8 cellular contexts compared by ENCODE assay signal in the genomic region with DNA sequence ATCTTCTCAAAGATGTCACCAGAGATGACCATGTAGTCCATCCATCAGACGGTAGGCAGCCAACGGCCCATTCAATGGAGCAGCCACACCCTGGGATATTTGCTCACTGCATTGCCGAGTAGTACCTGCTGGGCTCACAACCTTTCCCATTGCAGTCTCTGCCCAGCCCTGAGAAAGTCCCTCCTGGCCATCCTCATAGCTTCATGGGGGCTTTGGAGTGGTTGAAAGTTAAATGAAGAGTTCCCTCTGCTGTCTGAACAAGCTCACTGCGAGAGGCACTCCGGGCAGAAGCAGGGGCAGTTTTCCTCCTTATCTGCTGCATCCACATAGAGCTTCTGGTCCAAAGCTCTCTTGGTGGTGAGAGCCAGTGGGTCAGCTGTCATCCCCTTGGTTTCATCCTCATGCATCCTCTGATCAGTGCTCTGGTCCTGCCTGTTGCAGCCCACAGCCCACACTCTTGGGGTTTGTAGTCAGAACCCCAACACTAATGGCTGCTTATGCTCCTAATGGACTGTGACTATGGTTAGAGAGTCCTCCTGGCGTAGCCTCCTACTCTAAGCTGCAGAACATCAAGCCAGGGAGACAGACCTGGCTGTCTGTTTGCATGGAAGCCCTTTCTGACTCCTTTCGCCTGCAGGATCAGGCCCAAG. TPM values are rescaled to one million over a fixed set of nuclear protein-coding genes. Genes with fewer than 3 reads are reported as not detected.
DNase-seq lines count a peak whose midpoint lies in the region; ATAC-seq and TF ChIP-seq lines count a peak whose summit lies in the region.

No MANE protein-coding gene starts in this region.

- H3K4me3 ChIP-seq in heart right ventricle, result no peak overlapping the region
- no peak overlapping the region for H3K4me3 ChIP-seq in gastroesophageal sphincter
- H3K4me3 ChIP-seq in spleen, result no peak overlapping the region

- TF ChIP-seq EP300 in gastroesophageal sphincter (IDR thresholded peaks at IDR 0.05), result no peak

- WGBS in heart right ventricle, 2 donors, result 41 to 51% methylated on average over 7 of the region's 7 CpGs
- 78 to 92% methylated on average over 2 to 3 of the region's 7 CpGs for WGBS in gastroesophageal sphincter (ENCODE audit: low coverage in 1 of 2), 2 donors
- WGBS in spleen, 5 donors, result 71 to 78% (median 73%) methylated on average over 7 of the region's 7 CpGs

- intact Hi-C loops in heart right ventricle (cut with DNase I), result loop anchor here in 5 of 10 donors (5.0 to 10.0 kb wide), 5 partner anchors 170 to 502 kb away; partner anchors contain the start of gene TEX48 (in 2 of the 5)
- intact Hi-C loops in left ventricle myocardium superior (cut with micrococcal nuclease), result no loop called here
- intact Hi-C loops in spleen (cut with DNase I; ENCODE audit: low total_unique reads), result loop anchor here (5.0 kb wide), 1 partner anchor 165 kb away; no protein-coding TSS in a partner anchor

- H3K27ac ChIP-seq in heart right ventricle (peak overlapping the region in 1 of 10 donors; percentile 29), gastroesophageal sphincter (no peak overlapping the region), spleen (peak overlapping the region in 4 of 8 donors; percentile 53 to 76 (median 66))

- TF ChIP-seq CTCF in heart right ventricle (IDR thresholded peaks at IDR 0.05), result peak in 7 of 9 donors; percentile 18 to 65 (median 42)
- TF ChIP-seq CTCF in gastroesophageal sphincter (IDR thresholded peaks at IDR 0.05), result peak in 3 of 4 experiments; percentile 7 to 41 (median 15)
- TF ChIP-seq CTCF in spleen (IDR thresholded peaks at IDR 0.05 in 8 of 11, conservative IDR thresholded peaks at IDR 0.05 in 3 of 11), result peak; percentile 33 to 80 (median 61)

- DNase-seq in heart right ventricle (no peak), left ventricle myocardium superior (no peak), NCI-H1092 treated with DMSO at 0.1 percent for 48 hours (lab: John Stamatoyannopoulos, UW) (peak; percentile 64), UCSD-AML1 (lab: John Stamatoyannopoulos, UW; ENCODE audit: unreplicated experiment) (peak; percentile 36), spleen (no peak), NCI-H446 (lab: John Stamatoyannopoulos, UW) (no peak)

- H3K27me3 ChIP-seq in heart right ventricle (peaks cover 0 to 14% (median 5%) of the 10 kb centered on the region in 7 donors), gastroesophageal sphincter (no peaks in the 10 kb centered on the region), spleen (replicated peaks in 1 of 7) (no peaks in the 10 kb centered on the region)

- no peak for TF ChIP-seq POLR2A in gastroesophageal sphincter (IDR thresholded peaks at IDR 0.05)
- TF ChIP-seq POLR2A in spleen (IDR thresholded peaks at IDR 0.05), result no peak

- H3K9me3 ChIP-seq in heart right ventricle, result no peaks in the 10 kb centered on the region
- no peaks in the 10 kb centered on the region for H3K9me3 ChIP-seq in gastroesophageal sphincter
- no peaks in the 10 kb centered on the region for H3K9me3 ChIP-seq in spleen

- H3K4me1 ChIP-seq in heart right ventricle (peaks cover 0 to 22% (median 0%) of the 10 kb centered on the region in 9 donors), gastroesophageal sphincter (no peaks in the 10 kb centered on the region), spleen (peaks cover 24 to 88% (median 52%) of the 10 kb centered on the region in 6 donors)

- H3K36me3 ChIP-seq in heart right ventricle, result peaks cover 0 to 24% (median 0%) of the 10 kb centered on the region in 9 donors
- H3K36me3 ChIP-seq in gastroesophageal sphincter, result no peaks in the 10 kb centered on the region
- H3K36me3 ChIP-seq in spleen, result peaks cover 0 to 36% (median 5%) of the 10 kb centered on the region in 6 donors

- peak in 2 of 8 donors; percentile 17 to 37 for ATAC-seq in heart right ventricle
- no peak for ATAC-seq in left ventricle myocardium superior
- ATAC-seq in gastroesophageal sphincter, result no peak
- no peak for ATAC-seq in GM21447 (IDR thresholded peaks at IDR 0.05; ENCODE audit: unreplicated experiment)

RNA-seq across cellular contexts. Expression of gene TNFSF8, which starts 23.3 kb away (rescaled TPM):
- 1 to 10 TPM in 3 of 10 donors, under 1 TPM in 7; 0.11 to 2.3 (median 0.72) TPM for total RNA-seq in heart right ventricle
- polyA plus RNA-seq in heart right ventricle, result under 1 TPM; 0.38 to 0.51 TPM
- total RNA-seq in left ventricle myocardium superior, result 0.77 TPM
- total RNA-seq in gastroesophageal sphincter, result 1 to 10 TPM in 3 of 4 donors, under 1 TPM in 1; 0.54 to 3.9 (median 2.0) TPM
- 10 to 100 TPM in 5 of 7 donors, 1 to 10 TPM in 2; 7.1 to 42.7 (median 19.2) TPM for total RNA-seq in spleen
- 10 to 100 TPM in 2 of 3 donors, 1 to 10 TPM in 1; 4.8 to 16.0 (median 10.2) TPM for polyA plus RNA-seq in spleen

Comparison
In these comparisons a context has a peak if more than half of its experiments do, and no peak if none do; other contexts are left out.
1. DNase-seq: peak in NCI-H1092 treated with DMSO at 0.1 percent for 48 hours (single experiment) and UCSD-AML1 (single experiment); none in heart right ventricle (0 of 2), left ventricle myocardium superior (single experiment), spleen (single experiment) and NCI-H446 (0 of 2).
2. Peak in every context shown above with its lines, with median percentiles within 50 percentile points of each other: CTCF ChIP-seq.